Comparison of ENCODE assay signal across 8 cellular contexts in the genomic region with DNA sequence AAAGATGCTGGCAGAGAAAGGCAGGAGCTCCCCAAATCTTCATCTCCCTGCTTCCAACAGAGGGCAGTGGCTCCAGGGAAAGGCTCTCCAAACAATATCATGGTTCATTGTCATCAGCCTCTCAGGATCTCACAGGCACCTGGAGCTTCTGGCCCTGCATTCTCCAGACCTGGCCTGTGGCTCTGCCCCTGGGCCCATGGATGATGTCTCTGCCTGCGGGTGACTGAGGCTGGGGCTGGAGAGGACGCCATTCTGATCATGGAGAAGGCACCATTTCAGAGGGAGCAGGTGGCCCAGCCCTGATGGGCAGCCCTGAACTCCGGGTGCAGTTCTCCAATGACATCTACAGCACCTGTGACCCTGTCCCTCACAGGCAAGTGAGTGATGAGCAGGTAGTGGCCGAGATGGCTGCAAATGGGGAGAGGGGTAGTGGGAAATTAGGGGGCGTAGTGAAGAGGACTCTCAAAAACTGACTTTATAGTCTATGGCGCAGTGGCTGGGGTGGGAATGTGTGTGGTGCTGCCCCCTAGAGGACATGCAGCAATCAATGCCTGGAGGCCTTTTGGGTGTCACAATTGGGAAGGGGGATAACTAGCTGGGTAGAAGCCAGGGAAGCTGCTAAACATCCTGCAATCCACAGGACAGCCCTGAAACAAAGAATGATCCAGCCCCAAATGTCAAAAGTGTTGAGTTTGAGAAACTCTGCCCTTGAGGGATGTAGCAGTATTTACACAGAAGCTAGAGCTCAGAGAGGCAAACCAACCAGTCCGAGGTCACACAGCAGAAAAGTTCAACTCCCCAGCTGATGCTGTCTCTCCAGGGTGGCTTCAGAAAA. TPM values are rescaled to one million over a fixed set of nuclear protein-coding genes. Genes with fewer than 3 reads are reported as not detected.
A peak's percentile ranks its signal among the peaks of the same experiment; 100 is the strongest.
DNase-seq lines count a peak whose midpoint lies in the region; ATAC-seq and TF ChIP-seq lines count a peak whose summit lies in the region.

No MANE protein-coding gene starts in this region.

- no TSS peak for BruUV-seq in Calu3 (replicated peaks; lab: Mats Ljungman, UMichigan)

- H3K4me1 ChIP-seq in esophagus (ENCODE audit: control insufficient read depth in 2 of 2, insufficient read depth in 2 of 2, low read length in 1 of 2) = peaks cover 4 to 13% of the 10 kb centered on the region in 2 donors
- peaks cover 21% of the 10 kb centered on the region for H3K4me1 ChIP-seq in neural progenitor cell

- H3K36me3 Mint-ChIP-seq in Calu3 (ENCODE audit: insufficient read depth, unreplicated experiment) = peaks cover 20% of the 10 kb centered on the region
- no peaks in the 10 kb centered on the region for H3K36me3 Mint-ChIP-seq in activated CD8-positive, alpha-beta T cell treated with anti-CD3 and anti-CD28 coated beads for 36 hours (ENCODE audit: low read depth)
- H3K36me3 Mint-ChIP-seq in neural progenitor cell = no peaks in the 10 kb centered on the region

- H3F3A ChIP-seq in neural progenitor cell (ENCODE audit: low read depth) = peaks cover 39% of the 10 kb centered on the region

- no peak overlapping the region for H3K4me3 Mint-ChIP-seq in Calu3 (ENCODE audit: low read depth, unreplicated experiment)
- no peak overlapping the region for H3K4me3 Mint-ChIP-seq in activated CD8-positive, alpha-beta T cell treated with anti-CD3 and anti-CD28 coated beads for 36 hours
- H3K4me3 Mint-ChIP-seq in neural progenitor cell = peak overlapping the region; percentile 51

- H3K9me3 ChIP-seq in esophagus (ENCODE audit: control insufficient read depth in 2 of 2, insufficient read depth in 1 of 2, low read depth in 1 of 2, low read length in 1 of 2) (no peaks in the 10 kb centered on the region), neural progenitor cell (ENCODE audit: low read depth) (no peaks in the 10 kb centered on the region)

- ATAC-seq in activated CD8-positive, alpha-beta T cell treated with anti-CD3 and anti-CD28 coated beads for 36 hours = peak; percentile 60
- ATAC-seq in HG03039 (IDR thresholded peaks at IDR 0.05; ENCODE audit: unreplicated experiment) = no peak

- intact Hi-C loops in Calu3 (cut with micrococcal nuclease; ENCODE audit: unreplicated experiment) = loop anchor here (1.0 kb wide), 1 partner anchor 68 kb away; no protein-coding TSS in a partner anchor
- intact Hi-C loops in activated CD8-positive, alpha-beta T cell treated with anti-CD3 and anti-CD28 coated beads for 36 hours (cut with micrococcal nuclease) = no loop called here

- no peak overlapping the region for H3K9ac ChIP-seq in neural progenitor cell

- H3K27me3 ChIP-seq in esophagus (ENCODE audit: control insufficient read depth in 1 of 2, insufficient read depth in 2 of 2, low read length in 2 of 2) (no peaks in the 10 kb centered on the region), neural progenitor cell (no peaks in the 10 kb centered on the region)

- H3K27me3 Mint-ChIP-seq in Calu3 (ENCODE audit: unreplicated experiment) (no peaks in the 10 kb centered on the region), neural progenitor cell (ENCODE audit: insufficient read depth, low read depth) (peaks cover 6% of the 10 kb centered on the region)
- peaks cover 40% of the 10 kb centered on the region for H3K27me3 Mint-ChIP-seq in activated CD8-positive, alpha-beta T cell treated with anti-CD3 and anti-CD28 coated beads for 36 hours

- H2AFZ ChIP-seq in neural progenitor cell (replicated peaks) = no peak overlapping the region

- CTCF ChIA-PET in Calu3 (lab: Charles Lee) = interaction anchor here (0.5 to 2.6 kb wide), 9 partner anchors 8 to 381 kb away, joined by 3 to 23 read pairs (median 4); partner anchors contain the start of gene UBTD2
- CTCF ChIA-PET in activated CD8-positive, alpha-beta T cell treated with anti-CD3 and anti-CD28 coated beads for 36 hours (lab: Charles Lee) = interaction anchor here (0.7 to 4.3 kb wide), 27 partner anchors 9 to 392 kb away, joined by 3 to 47 read pairs (median 4); partner anchors contain the start of gene DUSP1

- H3K4me1 Mint-ChIP-seq in Calu3 (ENCODE audit: low read depth, unreplicated experiment) (peaks cover 31% of the 10 kb centered on the region), neural progenitor cell (peaks cover 54% of the 10 kb centered on the region)
- H3K4me1 Mint-ChIP-seq in activated CD8-positive, alpha-beta T cell treated with anti-CD3 and anti-CD28 coated beads for 36 hours (ENCODE audit: low read depth) = peaks cover 9% of the 10 kb centered on the region

- POLR2A ChIA-PET in activated CD8-positive, alpha-beta T cell treated with anti-CD3 and anti-CD28 coated beads for 36 hours (lab: Charles Lee) = interaction anchor here (0.6 kb wide), 1 partner anchor 9 kb away, joined by 3 read pairs; no protein-coding TSS in a partner anchor

- 83 to 85% methylated on average over 7 of the region's 7 CpGs for WGBS in esophagus, 2 donors

- peaks cover 76% of the 10 kb centered on the region for H3K79me2 ChIP-seq in neural progenitor cell (ENCODE audit: low read depth)

- H3K36me3 ChIP-seq in esophagus (ENCODE audit: control insufficient read depth in 2 of 2, insufficient read depth in 2 of 2, low read length in 1 of 2) (no peaks in the 10 kb centered on the region), neural progenitor cell (no peaks in the 10 kb centered on the region)

- no peaks in the 10 kb centered on the region for H3K9me3 Mint-ChIP-seq in Calu3 (ENCODE audit: low read depth, unreplicated experiment)
- no peaks in the 10 kb centered on the region for H3K9me3 Mint-ChIP-seq in activated CD8-positive, alpha-beta T cell treated with anti-CD3 and anti-CD28 coated beads for 36 hours
- no peaks in the 10 kb centered on the region for H3K9me3 Mint-ChIP-seq in neural progenitor cell

- no peak overlapping the region for H3K4me2 ChIP-seq in neural progenitor cell

- DNase-seq in Calu3 = peak; percentile 63
- peak; percentile 43 for DNase-seq in LHCN-M2 (ENCODE audit: low read depth)
- DNase-seq in activated CD8-positive, alpha-beta T cell treated with anti-CD3 and anti-CD28 coated beads for 36 hours = peak; percentile 51
- peak; percentile 60 for DNase-seq in neural progenitor cell (ENCODE audit: low spot score)
- no peak for DNase-seq in NCI-H2029 (lab: John Stamatoyannopoulos, UW)
- no peak for DNase-seq in HK-2 (ENCODE audit: unreplicated experiment)

- H3K27ac ChIP-seq in esophagus (ENCODE audit: low read depth in 2 of 2, low read length in 1 of 2) (peak overlapping the region; percentile 26 to 47), neural progenitor cell (no peak overlapping the region)

- peaks cover 66% of the 10 kb centered on the region for H4K20me1 ChIP-seq in neural progenitor cell (ENCODE audit: low read depth)

- TF ChIP-seq CTCF in Calu3 (IDR thresholded peaks at IDR 0.05; ENCODE audit: unreplicated experiment) (peak; percentile 72), neural progenitor cell (IDR thresholded peaks at IDR 0.05) (peak; percentile 77)
- peak; percentile 79 for TF ChIP-seq CTCF in activated CD8-positive, alpha-beta T cell treated with anti-CD3 and anti-CD28 coated beads for 36 hours (IDR thresholded peaks at IDR 0.05)

- H3K4me3 ChIP-seq in esophagus (ENCODE audit: low read depth in 1 of 2, low read length in 2 of 2) (no peak overlapping the region), neural progenitor cell (no peak overlapping the region)

- H3K27ac Mint-ChIP-seq in Calu3 (ENCODE audit: unreplicated experiment) (peak overlapping the region; percentile 61), neural progenitor cell (peak overlapping the region; percentile 31)
- no peak overlapping the region for H3K27ac Mint-ChIP-seq in activated CD8-positive, alpha-beta T cell treated with anti-CD3 and anti-CD28 coated beads for 36 hours

RNA-seq across cellular contexts. Expression of gene SH3PXD2B, which starts 3.2 kb away (rescaled TPM):
- total RNA-seq in Calu3 (2022) = 20.1 and 25.6 TPM in 2 replicates
- total RNA-seq in LHCN-M2 (2014; rRNA removed) = 23.1 and 25.9 TPM in 2 replicates
- 36.7 TPM for polyA plus RNA-seq in LHCN-M2 (2012)
- total RNA-seq in activated CD8-positive, alpha-beta T cell treated with anti-CD3 and anti-CD28 coated beads for 36 hours = under 1 TPM; 0.38 to 0.47 TPM
- polyA plus RNA-seq in esophagus = 1 to 10 TPM; 3.0 to 4.5 TPM
- 27.3 and 46.3 TPM in 2 replicates for total RNA-seq in neural progenitor cell (ENCODE audit: low replicate concordance)

Comparison
In these comparisons a context has a peak if more than half of its experiments do, and no peak if none do; other contexts are left out.
1. DNase-seq: peak in Calu3 (single experiment), LHCN-M2 (single experiment), activated CD8-positive, alpha-beta T cell treated with anti-CD3 and anti-CD28 coated beads for 36 hours (single experiment) and neural progenitor cell (single experiment); none in NCI-H2029 (single experiment) and HK-2 (single experiment).
2. RNA of gene SH3PXD2B, which starts 3.2 kb away (total RNA-seq): 27.3 to 46.3 TPM in neural progenitor cell, 23.1 to 25.9 TPM in LHCN-M2 and 20.1 to 25.6 TPM in Calu3; 0.38 to 0.47 TPM in activated CD8-positive, alpha-beta T cell treated with anti-CD3 and anti-CD28 coated beads for 36 hours; every median in the first group is over 10 times any median in the second.
3. Peak in every context shown above with its lines, with median percentiles within 50 percentile points of each other: CTCF ChIP-seq.